Comparison of ENCODE assay signal across 11 cellular contexts in genomic region chr22:32132126-32132525, GRCh38. TPM values are rescaled to one million over a fixed set of nuclear protein-coding genes. Genes with fewer than 3 reads are reported as not detected.
"Had no signal": no experiment of that assay in that cellular context is flagged by ENCODE, and none has a peak within 500 bp of the region (broad histone marks: within the 10 kb centered on the region; RNA-seq: fewer than 3 reads in every experiment).

No MANE protein-coding gene starts in this region.

- H3K4me3 ChIP-seq: GM23248, GM23338, HAP-1 had no signal

- H3K9ac ChIP-seq: GM23248 had no signal

- H2AFZ ChIP-seq: GM23248, GM23338 had no signal

- H3K4me1 ChIP-seq: HAP-1 had no signal

- ATAC-seq: GM23338, HCT116 had no signal

- H3K4me2 ChIP-seq: GM23338 had no signal

- H3K36me3 ChIP-seq: HAP-1 had no signal

- H3K27ac ChIP-seq: GM23248 had no signal

- H3K9me3 ChIP-seq: HAP-1 had no signal

- DNase-seq: GM23248, GOT3, H7, H9, HCEC 1CT, HFFc6 had no signal

RNA-seq across cellular contexts. Expression of gene C22orf42, which starts 27.0 kb away (rescaled TPM):
- total RNA-seq: GM23248, H1, H4, H7, H9, HFFc6 had no signal
- polyA plus RNA-seq: GM23248 had no signal
